8 cellular contexts compared by ENCODE assay signal in the genomic region with DNA sequence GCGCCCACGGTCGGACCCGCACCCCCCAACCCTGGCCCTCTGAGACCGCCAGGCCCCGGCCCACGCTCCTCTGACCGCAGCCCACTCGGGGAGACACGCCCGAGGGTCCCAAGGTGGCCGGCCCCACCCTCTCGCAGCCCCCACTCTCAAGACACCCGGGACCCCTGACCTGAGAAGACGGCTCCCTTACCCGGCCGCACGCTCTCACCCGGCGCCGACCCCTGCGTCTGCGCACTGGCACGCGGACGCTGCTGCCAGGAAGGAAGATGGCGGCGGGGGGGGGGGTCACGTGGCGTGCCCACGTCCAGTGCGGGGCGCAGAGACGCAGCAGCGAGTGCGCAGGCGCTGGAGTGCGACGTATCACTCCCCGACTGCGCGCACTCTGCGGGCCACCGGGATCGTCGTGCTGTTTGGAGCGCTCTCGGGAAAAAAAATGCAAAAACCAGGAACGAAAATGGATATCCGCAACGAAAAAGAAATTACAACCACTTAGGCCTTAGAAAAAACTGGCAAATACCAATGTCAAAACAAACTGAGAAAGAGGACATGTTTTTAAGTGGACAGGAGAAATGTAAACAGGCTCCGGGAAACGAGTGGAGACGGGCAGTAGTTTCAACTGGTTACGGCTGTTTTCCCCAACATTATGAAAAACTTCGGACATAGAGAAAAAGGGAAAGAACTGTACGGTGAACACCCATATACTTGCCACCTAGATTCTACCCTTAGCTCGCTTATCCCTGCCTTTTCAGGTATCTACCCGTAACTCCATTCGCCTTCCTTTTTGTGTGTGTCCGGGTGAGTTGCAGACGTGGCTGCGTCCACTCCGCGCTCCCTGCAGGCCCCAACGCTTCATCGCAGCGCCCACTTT. TPM values are rescaled to one million over a fixed set of nuclear protein-coding genes. Genes with fewer than 3 reads are reported as not detected.
DNase-seq lines count a peak whose midpoint lies in the region; FAIRE-seq and TF ChIP-seq lines count a peak whose summit lies in the region.

A gene (minus strand): TSS at position 236 of the 868 bp plus-strand sequence. CDS start 902 bp downstream, outside the sequence.

- H3K27ac ChIP-seq in SK-N-MC: peak within 1 kb of the TSS; percentile 65

- H3K27me3 ChIP-seq in neuron (ENCODE audit: insufficient read depth, low read length): no peaks in the 10 kb centered on the region

- intact Hi-C loops in activated naive CD4-positive, alpha-beta T cell treated with anti-CD3 and anti-CD28 coated beads for 36 hours (cut with micrococcal nuclease): loop anchor here (2.0 to 10.0 kb wide), 5 partner anchors 61 to 485 kb away; no protein-coding TSS in a partner anchor

- peak within 1 kb of the TSS; percentile 12 for H2AFZ ChIP-seq in neuron (ENCODE audit: low read depth, low read length)

- H3K27ac Mint-ChIP-seq in activated naive CD4-positive, alpha-beta T cell treated with anti-CD3 and anti-CD28 coated beads for 36 hours: peak within 1 kb of the TSS; percentile 98

- peak within 1 kb of the TSS; percentile 93 for H3K4me3 ChIP-seq in SK-N-MC
- H3K4me3 ChIP-seq in neuron (ENCODE audit: low read length): peak within 1 kb of the TSS; percentile 67

- peaks cover 44% of the 10 kb centered on the region for H3K36me3 Mint-ChIP-seq in activated naive CD4-positive, alpha-beta T cell treated with anti-CD3 and anti-CD28 coated beads for 36 hours (ENCODE audit: low read depth)

- peak; percentile 88 for DNase-seq in GDM1 (lab: John Stamatoyannopoulos, UW)
- peak; percentile 96 for DNase-seq in HEK293T (ENCODE audit: extremely low spot score)
- DNase-seq in NCI-H1092 (lab: John Stamatoyannopoulos, UW): peak; percentile 93
- DNase-seq in SK-N-MC (ENCODE audit: low read depth, low spot score): no peak
- peak; percentile 94 for DNase-seq in activated naive CD4-positive, alpha-beta T cell treated with anti-CD3 and anti-CD28 coated beads for 36 hours
- peak; percentile 96 to 97 for DNase-seq in frontal cortex (ENCODE audit: low spot score in 2 of 2)
- DNase-seq in stromal cell of bone marrow (ENCODE audit: low read depth): peak; percentile 77

- peak within 1 kb of the TSS; percentile 99 for H3K4me3 Mint-ChIP-seq in activated naive CD4-positive, alpha-beta T cell treated with anti-CD3 and anti-CD28 coated beads for 36 hours

- H3K4me1 ChIP-seq in neuron (ENCODE audit: insufficient read depth, low read length): peaks cover 9% of the 10 kb centered on the region

- CTCF ChIA-PET in HEK293T (lab: Yijun Ruan, JAX): no interaction called here
- CTCF ChIA-PET in activated naive CD4-positive, alpha-beta T cell treated with anti-CD3 and anti-CD28 coated beads for 36 hours (lab: Charles Lee): interaction anchor here (0.6 to 1.3 kb wide), 3 partner anchors 62 to 147 kb away, joined by 3 to 4 read pairs (median 3); no protein-coding TSS in a partner anchor

- H3K36me3 ChIP-seq in SK-N-MC (ENCODE audit: insufficient read depth, low read length) (peaks cover 43% of the 10 kb centered on the region), neuron (ENCODE audit: insufficient read depth, low read length) (peaks cover 47% of the 10 kb centered on the region)

- no peaks in the 10 kb centered on the region for H3K9me3 Mint-ChIP-seq in activated naive CD4-positive, alpha-beta T cell treated with anti-CD3 and anti-CD28 coated beads for 36 hours

- FAIRE-seq in frontal cortex (lab: Jason Lieb, UNC): no peak

- no peaks in the 10 kb centered on the region for H3K27me3 Mint-ChIP-seq in activated naive CD4-positive, alpha-beta T cell treated with anti-CD3 and anti-CD28 coated beads for 36 hours (ENCODE audit: low read depth)

- POLR2A ChIA-PET in HEK293T (lab: Yijun Ruan, JAX): interaction anchor here (0.6 to 1.9 kb wide), 12 partner anchors 9 to 208 kb away, joined by 3 to 8 read pairs (median 3); no protein-coding TSS in a partner anchor

- peak within 1 kb of the TSS; percentile 89 for H3K9ac ChIP-seq in SK-N-MC (ENCODE audit: insufficient read length)

- H3K4me1 Mint-ChIP-seq in activated naive CD4-positive, alpha-beta T cell treated with anti-CD3 and anti-CD28 coated beads for 36 hours (ENCODE audit: low read depth): peaks cover 55% of the 10 kb centered on the region

- H3K9me3 ChIP-seq in SK-N-MC (ENCODE audit: low read depth, low read length): no peaks in the 10 kb centered on the region
- no peaks in the 10 kb centered on the region for H3K9me3 ChIP-seq in neuron (ENCODE audit: low read length)

TF ChIP-seq in HEK293T, 16 proteins besides CTCF, POLR2A, EP300 and RAD21:
- TF ChIP-seq ARNT (IDR thresholded peaks at IDR 0.05): no peak
- no peak for TF ChIP-seq NFRKB (IDR thresholded peaks at IDR 0.05)
- TF ChIP-seq FOXM1 (IDR thresholded peaks at IDR 0.05; ENCODE audit: borderline replicate concordance): no peak
- TF ChIP-seq L3MBTL2 (conservative IDR thresholded peaks at IDR 0.05): peak; percentile 57
- no peak for TF ChIP-seq ZNF384 (IDR thresholded peaks at IDR 0.05)

RNA-seq across cellular contexts. Expression of the gene that starts here (rescaled TPM):
- 10 to 100 TPM; 60.7 to 63.4 TPM for total RNA-seq in activated naive CD4-positive, alpha-beta T cell treated with anti-CD3 and anti-CD28 coated beads for 36 hours
- total RNA-seq in frontal cortex: 20.0 TPM
